In genomic region chr6:24583463-24584389, GRCh38 we compare ENCODE assay signal across 9 cellular contexts.
A peak's percentile ranks its signal among the peaks of the same experiment; 100 is the strongest.
DNase-seq lines count a peak whose midpoint lies in the region; ATAC-seq and TF ChIP-seq lines count a peak whose summit lies in the region.
"Had no signal": no experiment of that assay in that cellular context is flagged by ENCODE, and none has a peak within 500 bp of the region (broad histone marks: within the 10 kb centered on the region; RNA-seq: fewer than 3 reads in every experiment).

No MANE protein-coding gene starts in this region.

- H3K9me3 ChIP-seq in cardiac muscle cell (ENCODE audit: low read depth) = no peaks in the 10 kb centered on the region

- H3K4me1 ChIP-seq in cardiac muscle cell (ENCODE audit: low read depth) = peaks cover 51% of the 10 kb centered on the region

- H3K4me3 Mint-ChIP-seq in Calu3 (ENCODE audit: low read depth, unreplicated experiment) = peak overlapping the region; percentile 48
- H3K4me3 Mint-ChIP-seq in activated naive CD8-positive, alpha-beta T cell treated with anti-CD3 and anti-CD28 coated beads for 36 hours = no peak overlapping the region
- H3K4me3 Mint-ChIP-seq: activated naive CD8-positive, alpha-beta T cell had no signal

- intact Hi-C loops in Calu3 (cut with micrococcal nuclease; ENCODE audit: unreplicated experiment) = loop anchor here (1.0 to 5.0 kb wide), 4 partner anchors 61 to 489 kb away; partner anchors contain the start of gene ACOT13

- H3K27me3 ChIP-seq in cardiac muscle cell = no peaks in the 10 kb centered on the region

- H3K27me3 Mint-ChIP-seq in Calu3 (ENCODE audit: unreplicated experiment) = no peaks in the 10 kb centered on the region
- peaks cover 10% of the 10 kb centered on the region for H3K27me3 Mint-ChIP-seq in activated naive CD8-positive, alpha-beta T cell treated with anti-CD3 and anti-CD28 coated beads for 36 hours

- peak; percentile 96 for TF ChIP-seq CTCF in Calu3 (IDR thresholded peaks at IDR 0.05; ENCODE audit: unreplicated experiment)
- TF ChIP-seq CTCF in cardiac muscle cell (IDR thresholded peaks at IDR 0.05; ENCODE audit: low read depth, low read length) = peak; percentile 75

- peak overlapping the region; percentile 35 for H3K27ac Mint-ChIP-seq in Calu3 (ENCODE audit: unreplicated experiment)
- H3K27ac Mint-ChIP-seq in activated naive CD8-positive, alpha-beta T cell treated with anti-CD3 and anti-CD28 coated beads for 36 hours = no peak overlapping the region
- H3K27ac Mint-ChIP-seq: activated naive CD8-positive, alpha-beta T cell had no signal

- H3K36me3 ChIP-seq in cardiac muscle cell = no peaks in the 10 kb centered on the region

- ATAC-seq in GM21825 (IDR thresholded peaks at IDR 0.05; ENCODE audit: unreplicated experiment) = peak; percentile 69
- ATAC-seq in SK-N-SH treated with all-trans-retinoic acid at 6 μM for 48 hours = peak; percentile 84
- no peak for ATAC-seq in HG02852 (IDR thresholded peaks at IDR 0.05; ENCODE audit: unreplicated experiment)

- CTCF ChIA-PET in Calu3 (lab: Charles Lee) = interaction anchor here (0.5 to 3.3 kb wide), 25 partner anchors 9 to 487 kb away, joined by 3 to 39 read pairs (median 4); partner anchors contain the start of genes ACOT13, C6orf62, GMNN and KIAA0319

- no TSS peak for BruUV-seq in Calu3 (replicated peaks; lab: Mats Ljungman, UMichigan)

- no peaks in the 10 kb centered on the region for H3K36me3 Mint-ChIP-seq in Calu3 (ENCODE audit: insufficient read depth, unreplicated experiment)
- H3K36me3 Mint-ChIP-seq in activated naive CD8-positive, alpha-beta T cell treated with anti-CD3 and anti-CD28 coated beads for 36 hours = no peaks in the 10 kb centered on the region
- H3K36me3 Mint-ChIP-seq: activated naive CD8-positive, alpha-beta T cell had no signal

- peaks cover 40% of the 10 kb centered on the region for H3K4me1 Mint-ChIP-seq in Calu3 (ENCODE audit: low read depth, unreplicated experiment)
- peaks cover 6% of the 10 kb centered on the region for H3K4me1 Mint-ChIP-seq in activated naive CD8-positive, alpha-beta T cell treated with anti-CD3 and anti-CD28 coated beads for 36 hours

- DNase-seq in Calu3 (peak; percentile 91), NCI-H1092 treated with DMSO at 0.1 percent for 48 hours (lab: John Stamatoyannopoulos, UW) (peak; percentile 94), cardiac muscle cell (ENCODE audit: low read depth in 1 of 2, low spot score in 1 of 2) (peak; percentile 61 to 92), pulmonary artery endothelial cell (ENCODE audit: low read depth, low spot score) (peak; percentile 27)
- DNase-seq in activated naive CD8-positive, alpha-beta T cell treated with anti-CD3 and anti-CD28 coated beads for 36 hours = peak; percentile 69

- H3K4me3 ChIP-seq in cardiac muscle cell = peak overlapping the region; percentile 12

- H3K27ac ChIP-seq in cardiac muscle cell = peak overlapping the region; percentile 95

- no peaks in the 10 kb centered on the region for H3K9me3 Mint-ChIP-seq in Calu3 (ENCODE audit: low read depth, unreplicated experiment)
- no peaks in the 10 kb centered on the region for H3K9me3 Mint-ChIP-seq in activated naive CD8-positive, alpha-beta T cell treated with anti-CD3 and anti-CD28 coated beads for 36 hours

TF ChIP-seq in SK-N-SH treated with all-trans-retinoic acid at 6 μM for 48 hours, 23 proteins besides CTCF, POLR2A, EP300 and RAD21:
- TF ChIP-seq TCF4 (CRISPR knock-in tag; IDR thresholded peaks at IDR 0.05; ENCODE audit: borderline replicate concordance) (peak; percentile 34; the same call in 1 of the 2 replicates), ZC3H10 (CRISPR knock-in tag; IDR thresholded peaks at IDR 0.05) (peak; percentile 72; the same call in 1 of the 2 replicates), POU6F1 (CRISPR knock-in tag; IDR thresholded peaks at IDR 0.05; ENCODE audit: borderline replicate concordance, low read depth) (0 out of 2 replicates have a peak, but pooled peaks have one; percentile 48), ISL1 (CRISPR knock-in tag; IDR thresholded peaks at IDR 0.05) (peak; percentile 92), OSR1 (CRISPR knock-in tag; IDR thresholded peaks at IDR 0.05) (no peak), TOX (CRISPR knock-in tag; IDR thresholded peaks at IDR 0.05; ENCODE audit: borderline replicate concordance) (peak; percentile 57; the same call in 1 of the 2 replicates)

Comparison
In these comparisons a context has a peak if more than half of its experiments do, and no peak if none do; other contexts are left out.
1. DNase-seq: peak in every context shown above with its lines; median percentile 94 in NCI-H1092 treated with DMSO at 0.1 percent for 48 hours; 91 in Calu3; 76 in cardiac muscle cell; 69 in activated naive CD8-positive, alpha-beta T cell treated with anti-CD3 and anti-CD28 coated beads for 36 hours; 27 in pulmonary artery endothelial cell.